Comparison of ENCODE assay signal across 13 cellular contexts in genomic region chr4:13918110-13918509, GRCh38.
A peak's percentile ranks its signal among the peaks of the same experiment; 100 is the strongest.
DNase-seq lines count a peak whose midpoint lies in the region; ATAC-seq and TF ChIP-seq lines count a peak whose summit lies in the region.
"Had no signal": no experiment of that assay in that cellular context is flagged by ENCODE, and none has a peak within 500 bp of the region (broad histone marks: within the 10 kb centered on the region; RNA-seq: fewer than 3 reads in every experiment).

No MANE protein-coding gene starts in this region.

- H3K4me1 ChIP-seq in A673 (ENCODE audit: insufficient read depth, low read length, poor library complexity, severe bottlenecking): peaks cover 10% of the 10 kb centered on the region

- H3K27ac ChIP-seq in brain microvascular endothelial cell (peak overlapping the region; percentile 98), A673 (ENCODE audit: low read depth, low read length, poor library complexity, severe bottlenecking) (no peak overlapping the region)

- intact Hi-C loops in A673 (cut with micrococcal nuclease; ENCODE audit: unreplicated experiment): no loop called here

- DNase-seq in HCEC 1CT: peak; percentile 96
- peak; percentile 99 for DNase-seq in brain microvascular endothelial cell
- peak; percentile 34 for DNase-seq in hepatic stellate cell (ENCODE audit: low spot score)
- peak; percentile 97 for DNase-seq in stromal cell of bone marrow (ENCODE audit: low read depth)
- no peak for DNase-seq in A673 (ENCODE audit: low spot score)
- DNase-seq in NCI-H2081 treated with DMSO at 0.1 percent for 48 hours (lab: John Stamatoyannopoulos, UW): no peak
- DNase-seq in GM10266 (ENCODE audit: extremely low spot score): no peak
- DNase-seq: activated naive CD4-positive, alpha-beta T cell treated with anti-CD3 and anti-CD28 coated beads, Interleukin-2, amount 10 ng/mL, durations not matched to agents 7 days and 5 days; glutamatergic neuron; naive thymus-derived CD4-positive, alpha-beta T cell; stimulated activated CD4-positive, alpha-beta T cell treated with anti-CD3 and anti-CD28 coated beads, Interleukin-4, amount 100 ng/mL, for 24 hours had no signal

- no TSS peak for BruUV-seq in A673 (replicated peaks; lab: Mats Ljungman, UMichigan)

- no peak for ATAC-seq in GM21367 (IDR thresholded peaks at IDR 0.05; ENCODE audit: unreplicated experiment)
- ATAC-seq: naive thymus-derived CD4-positive, alpha-beta T cell; WTC11 had no signal

- in situ Hi-C loops in brain microvascular endothelial cell (cut with HindIII; ENCODE audit: low pct_ligation_motif_present, low sequenced_read_pairs): no loop called here

- H3K27me3 ChIP-seq in brain microvascular endothelial cell (replicated peaks) (no peaks in the 10 kb centered on the region), A673 (replicated peaks; ENCODE audit: insufficient read depth, low read depth, low read length, poor library complexity) (no peaks in the 10 kb centered on the region)

- no peak for TF ChIP-seq CTCF in brain microvascular endothelial cell (IDR thresholded peaks at IDR 0.05; ENCODE audit: low read depth, low read length, missing control alignments)
- no peak for TF ChIP-seq CTCF in A673 (conservative IDR thresholded peaks at IDR 0.05; ENCODE audit: low read depth, low read length)
- no peak for TF ChIP-seq CTCF in GM10266 (IDR thresholded peaks at IDR 0.05; ENCODE audit: control insufficient read depth, insufficient read depth, low read depth, missing control alignments)

- no peaks in the 10 kb centered on the region for H3K36me3 ChIP-seq in brain microvascular endothelial cell (replicated peaks)
- H3K36me3 ChIP-seq in A673 (ENCODE audit: insufficient read depth, low read length, poor library complexity, severe bottlenecking): no peaks in the 10 kb centered on the region

- POLR2A ChIA-PET in A673 (lab: Charles Lee; ENCODE audit: low non-redundant PET): no interaction called here

- no peaks in the 10 kb centered on the region for H3K9me3 ChIP-seq in A673 (ENCODE audit: low read depth, low read length, poor library complexity, severe bottlenecking)

- CTCF ChIA-PET in A673 (lab: Charles Lee): no interaction called here

- H3K4me3 ChIP-seq in brain microvascular endothelial cell (ENCODE audit: low read depth, low read length) (no peak overlapping the region), A673 (ENCODE audit: low read depth, low read length, poor library complexity, severe bottlenecking) (no peak overlapping the region)

Comparison
In these comparisons a context has a peak if more than half of its experiments do, and no peak if none do; other contexts are left out.
1. DNase-seq: peak in HCEC 1CT (single experiment), brain microvascular endothelial cell (single experiment), hepatic stellate cell (single experiment) and stromal cell of bone marrow (single experiment); none in A673 (single experiment), NCI-H2081 treated with DMSO at 0.1 percent for 48 hours (single experiment) and GM10266 (single experiment).